Comparison of ENCODE assay signal across 27 cellular contexts in the genomic region with DNA sequence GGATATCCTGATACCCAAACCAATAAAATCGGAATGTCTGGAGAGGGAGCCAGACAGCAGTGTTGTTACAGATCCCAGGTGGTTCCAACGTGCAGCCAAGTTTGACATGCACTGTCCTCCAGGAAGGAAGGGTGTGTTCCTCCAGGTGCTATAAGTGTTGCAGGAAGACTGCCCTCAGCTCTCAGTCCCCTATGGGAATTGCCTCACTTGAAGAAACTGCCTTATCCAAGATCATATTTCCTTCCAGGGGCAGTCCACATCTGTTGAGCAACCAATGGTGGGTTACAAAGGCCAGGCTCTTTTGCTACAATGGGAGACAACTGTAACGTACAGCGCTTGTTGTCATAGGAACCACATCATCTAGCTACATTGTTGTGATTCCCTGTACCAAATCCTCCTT. TPM values are rescaled to one million over a fixed set of nuclear protein-coding genes. Genes with fewer than 3 reads are reported as not detected.
"Had no signal": no experiment of that assay in that cellular context is flagged by ENCODE, and none has a peak within 500 bp of the region (broad histone marks: within the 10 kb centered on the region; RNA-seq: fewer than 3 reads in every experiment).

No MANE protein-coding gene starts in this region.

- H3K4me3 ChIP-seq: coronary artery, dorsolateral prefrontal cortex, esophagus muscularis mucosa, gastroesophageal sphincter, heart right ventricle, left lung, lower lobe of right lung, mucosa of descending colon had no signal

- DNase-seq: dermis blood vessel endothelial cell; dorsolateral prefrontal cortex; effector CD4-positive, alpha-beta T cell; effector memory CD4-positive, alpha-beta T cell; foreskin keratinocyte; heart right ventricle; hippocampal formation; left cardiac atrium; left lung; left ventricle myocardium superior; lower lobe of right lung; mesenchymal stem cell; mucosa of descending colon; naive B cell had no signal

- ATAC-seq: foreskin keratinocyte, gastroesophageal sphincter, heart right ventricle, left cardiac atrium, left lung, left ventricle myocardium superior, lower lobe of right lung, mucosa of descending colon had no signal

- FAIRE-seq: colon, endothelial cell of umbilical vein, frontal cortex, islet of Langerhans, keratinocyte had no signal

- H3K9me3 ChIP-seq: esophagus muscularis mucosa, gastroesophageal sphincter, heart right ventricle, left lung, lower lobe of right lung, mucosa of descending colon had no signal

- H3K36me3 ChIP-seq: esophagus muscularis mucosa, gastroesophageal sphincter, heart right ventricle, left lung, lower lobe of right lung had no signal

- H3K4me1 ChIP-seq: esophagus muscularis mucosa, foreskin keratinocyte, gastroesophageal sphincter, heart right ventricle, left lung, lower lobe of right lung had no signal

- H3K27ac ChIP-seq: coronary artery, dorsolateral prefrontal cortex, esophagus muscularis mucosa, foreskin keratinocyte, gastroesophageal sphincter, heart right ventricle, left lung, lower lobe of right lung had no signal

RNA-seq across cellular contexts. Expression of a gene that starts 16.2 kb away (rescaled TPM):
- total RNA-seq: dermis blood vessel endothelial cell, endothelial cell of umbilical vein, epithelial cell of proximal tubule, fibroblast of villous mesenchyme, foreskin keratinocyte, lung microvascular endothelial cell, mesenteric fat pad, myocyte had no signal
- polyA plus RNA-seq: endothelial cell of umbilical vein, foreskin keratinocyte had no signal
